23 cellular contexts compared by ENCODE assay signal in genomic region chr4:6235901-6236625, GRCh38. TPM values are rescaled to one million over a fixed set of nuclear protein-coding genes. Genes with fewer than 3 reads are reported as not detected.
DNase-seq lines count a peak whose midpoint lies in the region; ATAC-seq, FAIRE-seq and TF ChIP-seq lines count a peak whose summit lies in the region.
"Had no signal": no experiment of that assay in that cellular context is flagged by ENCODE, and none has a peak within 500 bp of the region (broad histone marks: within the 10 kb centered on the region; RNA-seq: fewer than 3 reads in every experiment).

No MANE protein-coding gene starts in this region.

- TF ChIP-seq CTCF in right lobe of liver (IDR thresholded peaks at IDR 0.05), result no peak
- TF ChIP-seq CTCF in HepG2 (CRISPR knock-in tag; IDR thresholded peaks at IDR 0.05), result no peak
- TF ChIP-seq CTCF in osteocyte (IDR thresholded peaks at IDR 0.05), result no peak
- no peak for TF ChIP-seq CTCF in glutamatergic neuron (IDR thresholded peaks at IDR 0.05; ENCODE audit: partially characterized antibody, unreplicated experiment)
- no peak for TF ChIP-seq CTCF in mesothelial cell of epicardium (IDR thresholded peaks at IDR 0.05; ENCODE audit: unreplicated experiment)

- TF ChIP-seq POLR2A in right lobe of liver (IDR thresholded peaks at IDR 0.05) (no peak), HepG2 (IDR thresholded peaks at IDR 0.05; ENCODE audit: insufficient read depth in 1 of 2, low read depth in 2 of 2, low read length in 2 of 2) (no peak)

- no peaks in the 10 kb centered on the region for H3K36me3 Mint-ChIP-seq in osteocyte (ENCODE audit: unreplicated experiment)
- H3K36me3 Mint-ChIP-seq in glutamatergic neuron (ENCODE audit: unreplicated experiment), result no peaks in the 10 kb centered on the region
- no peaks in the 10 kb centered on the region for H3K36me3 Mint-ChIP-seq in mesothelial cell of epicardium
- H3K36me3 Mint-ChIP-seq: CD4-positive, CD25-positive, alpha-beta regulatory T cell had no signal

- H3K36me3 ChIP-seq in right lobe of liver, result no peaks in the 10 kb centered on the region
- H3K36me3 ChIP-seq in HepG2 (replicated peaks in 1 of 2; ENCODE audit: control insufficient read depth in 1 of 2, insufficient read depth in 2 of 2, low read length in 2 of 2), result no peaks in the 10 kb centered on the region
- H3K36me3 ChIP-seq: SJSA1 had no signal

- H3K27ac Mint-ChIP-seq in osteocyte (ENCODE audit: unreplicated experiment) (no peak overlapping the region), glutamatergic neuron (ENCODE audit: unreplicated experiment) (no peak overlapping the region), mesothelial cell of epicardium (no peak overlapping the region)
- H3K27ac Mint-ChIP-seq: B cell; CD4-positive, CD25-positive, alpha-beta regulatory T cell; HFFc6 had no signal

- peak in 2 of 3 donors; percentile 4 to 8 for DNase-seq in right lobe of liver
- no peak for DNase-seq in HepG2 (ENCODE audit: low spot score)
- DNase-seq in osteocyte (ENCODE audit: extremely low spot score, unreplicated experiment), result peak; percentile 63
- DNase-seq in GF-D8 (lab: John Stamatoyannopoulos, UW), result no peak
- DNase-seq in glutamatergic neuron, result no peak
- DNase-seq in mesothelial cell of epicardium (ENCODE audit: low spot score in 2 of 2, unreplicated experiment in 2 of 2), result no peak
- DNase-seq: CD4-positive, CD25-positive, alpha-beta regulatory T cell; DMS79; H7; HFFc6; KBM-7; NCI-H1092; NCI-H1436; NCI-H187 treated with DMSO at 0.1 percent for 48 hours; NCI-H446; NCI-H526 had no signal

- no peak overlapping the region for H2AFZ ChIP-seq in HepG2 (ENCODE audit: low read length)

- in situ Hi-C loops in HepG2 (cut with HindIII; ENCODE audit: extremely low pct_ligation_motif_present, low pct_unique_long_range_greater_than_20kb), result loop anchor here (25.0 kb wide), 1 partner anchor 326 kb away; no protein-coding TSS in a partner anchor

- intact Hi-C loops in right lobe of liver (cut with DNase I), result no loop called here
- intact Hi-C loops in HepG2 (cut with micrococcal nuclease; ENCODE audit: unreplicated experiment), result no loop called here

- FAIRE-seq in HepG2 (lab: Jason Lieb, UNC) (no peak), endometrium (lab: Jason Lieb, UNC) (peak; percentile 96)
- FAIRE-seq: A549, RCC 7860 had no signal

- POLR2A ChIA-PET in HepG2 (lab: Yijun Ruan, JAX), result no interaction called here

- ATAC-seq in right lobe of liver (no peak), HepG2 (no peak)
- ATAC-seq: A549 had no signal

- TF ChIP-seq EP300 in HepG2 (IDR thresholded peaks at IDR 0.05; ENCODE audit: low read depth in 2 of 2, low read length in 2 of 2) (no peak), HepG2 (CRISPR knock-in tag; IDR thresholded peaks at IDR 0.05; ENCODE audit: borderline replicate concordance) (no peak)

- H3K4me3 ChIP-seq in right lobe of liver, result no peak overlapping the region
- no peak overlapping the region for H3K4me3 ChIP-seq in HepG2 (replicated peaks in 1 of 3; ENCODE audit: insufficient read depth in 1 of 3, low read depth in 2 of 3, low read length in 3 of 3)
- H3K4me3 ChIP-seq: A549, SJSA1 had no signal

- H3K4me1 ChIP-seq in right lobe of liver (no peaks in the 10 kb centered on the region), HepG2 (ENCODE audit: insufficient read depth, low read length) (no peaks in the 10 kb centered on the region)
- H3K4me1 ChIP-seq: A549, SJSA1 had no signal

- H3K27ac ChIP-seq in right lobe of liver (no peak overlapping the region), HepG2 (ENCODE audit: extremely low read length, insufficient read depth, low read length) (no peak overlapping the region)
- H3K27ac ChIP-seq: A549, HL-60, SJSA1 had no signal

- H3K9me3 Mint-ChIP-seq in osteocyte (ENCODE audit: unreplicated experiment) (no peaks in the 10 kb centered on the region), glutamatergic neuron (ENCODE audit: unreplicated experiment) (peaks cover 2% of the 10 kb centered on the region), mesothelial cell of epicardium (no peaks in the 10 kb centered on the region)
- H3K9me3 Mint-ChIP-seq: HFFc6 had no signal

- H4K20me1 ChIP-seq in HepG2 (ENCODE audit: insufficient read depth, low read length), result no peaks in the 10 kb centered on the region

- TF ChIP-seq RAD21 in HepG2 (CRISPR knock-in tag; IDR thresholded peaks at IDR 0.05), result no peak

- no peaks in the 10 kb centered on the region for H3K27me3 ChIP-seq in right lobe of liver
- H3K27me3 ChIP-seq in HepG2 (ENCODE audit: control insufficient read depth in 1 of 2, insufficient read depth in 2 of 2, low read length in 2 of 2), result peaks cover 6 to 35% of the 10 kb centered on the region in 2 experiments; a peak in 3 of 5 replicates
- H3K27me3 ChIP-seq: SJSA1 had no signal

- 58% methylated on average over 16 of the region's 17 CpGs for WGBS in right lobe of liver (ENCODE audit: insufficient coverage, low coverage, low lambda C conversion rate, missing lambda C conversion rate)
- WGBS in HepG2 (ENCODE audit: low lambda C conversion rate), result 42% methylated on average over 16 of the region's 17 CpGs

- H3K4me1 Mint-ChIP-seq in osteocyte (ENCODE audit: unreplicated experiment) (no peaks in the 10 kb centered on the region), glutamatergic neuron (ENCODE audit: low read depth, unreplicated experiment) (peaks cover 7% of the 10 kb centered on the region), mesothelial cell of epicardium (no peaks in the 10 kb centered on the region)
- H3K4me1 Mint-ChIP-seq: B cell; CD4-positive, CD25-positive, alpha-beta regulatory T cell had no signal

- H3K9me3 ChIP-seq in right lobe of liver, result no peaks in the 10 kb centered on the region
- no peaks in the 10 kb centered on the region for H3K9me3 ChIP-seq in HepG2 (ENCODE audit: low read length)
- H3K9me3 ChIP-seq: A549, SJSA1 had no signal

- H3K27me3 Mint-ChIP-seq in osteocyte (ENCODE audit: unreplicated experiment) (peaks cover 7% of the 10 kb centered on the region), glutamatergic neuron (ENCODE audit: unreplicated experiment) (no peaks in the 10 kb centered on the region), mesothelial cell of epicardium (ENCODE audit: low read depth) (peaks cover 31% of the 10 kb centered on the region)
- H3K27me3 Mint-ChIP-seq: B cell had no signal

- no peak overlapping the region for H3K9ac ChIP-seq in HepG2 (ENCODE audit: insufficient read depth, low read depth, low read length)

- H3K79me2 ChIP-seq in HepG2 (ENCODE audit: insufficient read depth, low read length), result no peaks in the 10 kb centered on the region

- H3K4me3 Mint-ChIP-seq in osteocyte (ENCODE audit: unreplicated experiment) (no peak overlapping the region), glutamatergic neuron (ENCODE audit: unreplicated experiment) (no peak overlapping the region), mesothelial cell of epicardium (no peak overlapping the region)
- H3K4me3 Mint-ChIP-seq: B cell; CD4-positive, CD25-positive, alpha-beta regulatory T cell; HFFc6 had no signal

- no peak overlapping the region for H3K4me2 ChIP-seq in HepG2 (ENCODE audit: low read depth, low read length)
- H3K4me2 ChIP-seq: A549 had no signal

- no TSS peak for BruUV-seq in HepG2 (replicated peaks; lab: Mats Ljungman, UMichigan)

- CTCF ChIA-PET in HepG2 (lab: Yijun Ruan, JAX; ENCODE audit: low intra/inter-chr PET ratio, low total read pairs), result no interaction called here

RNA-seq across cellular contexts. Expression of gene WFS1, which starts 33.6 kb away (rescaled TPM):
- total RNA-seq in right lobe of liver (10 to 100 TPM; 11.3 to 19.7 (median 15.9) TPM), HepG2 (2016; rRNA removed; fragmentation: Illumina TruSeq; extraction: Trizol) (19.8 and 39.1 TPM in 2 replicates), osteocyte (29.2 and 33.7 TPM in 2 replicates), glutamatergic neuron (ENCODE audit: unreplicated experiment) (30.4 TPM), mesothelial cell of epicardium (31.5 to 35.5 TPM (median 34.2 TPM) in 3 replicates)
- 3.7 and 4.2 TPM in 2 replicates for total RNA-seq in HepG2 (2016; cell fraction: cytosol; rRNA removed; fragmentation: Illumina TruSeq; extraction: Trizol; ENCODE audit: low read depth)
- total RNA-seq in HepG2 (2016; cell fraction: insoluble cytoplasmic fraction; rRNA removed; fragmentation: Illumina TruSeq; extraction: Trizol), result 18.3 and 41.8 TPM in 2 replicates
- total RNA-seq in HepG2 (2016; cell fraction: membrane; rRNA removed; fragmentation: Illumina TruSeq; extraction: Trizol), result 10.5 and 10.8 TPM in 2 replicates
- total RNA-seq in HepG2 (2016; cell fraction: nucleus; rRNA removed; fragmentation: Illumina TruSeq; extraction: Trizol), result 47.7 and 59.7 TPM in 2 replicates
- polyA plus RNA-seq in HepG2 (2011; rRNA removed), result 42.2 and 49.6 TPM in 2 replicates
- polyA plus RNA-seq in HepG2 (2011; cell fraction: cytosol; rRNA removed), result 23.5 and 32.3 TPM in 2 replicates
- polyA plus RNA-seq in HepG2 (2011; cell fraction: nucleus; rRNA removed), result 121 and 179 TPM in 2 replicates
- 24.0 and 38.1 TPM in 2 replicates for polyA plus RNA-seq in HepG2 (2012)
- polyA plus RNA-seq in HepG2 (2016; cell fraction: cytosol; fragmentation: Illumina TruSeq; extraction: Trizol; ENCODE audit: low read depth), result 3.2 and 3.4 TPM in 2 replicates
- 16.0 and 21.6 TPM in 2 replicates for polyA plus RNA-seq in HepG2 (2016; cell fraction: insoluble cytoplasmic fraction; fragmentation: Illumina TruSeq; extraction: Trizol; ENCODE audit: low read depth)
- 4.5 and 5.6 TPM in 2 replicates for polyA plus RNA-seq in HepG2 (2016; cell fraction: membrane; fragmentation: Illumina TruSeq; extraction: Trizol; ENCODE audit: low read depth)
- polyA plus RNA-seq in HepG2 (2016; cell fraction: nucleus; fragmentation: Illumina TruSeq; extraction: Trizol; ENCODE audit: insufficient read depth, low read depth), result 86.7 and 90.9 TPM in 2 replicates
- polyA minus RNA-seq in HepG2 (2011; rRNA and poly(A)+ RNA removed; ENCODE audit: low replicate concordance), result 10.6 and 128 TPM in 2 replicates
- 36.4 and 40.3 TPM in 2 replicates for polyA minus RNA-seq in HepG2 (2011; cell fraction: cytosol; rRNA and poly(A)+ RNA removed)
- 19.9 and 27.0 TPM in 2 replicates for polyA minus RNA-seq in HepG2 (2011; cell fraction: nucleus; rRNA and poly(A)+ RNA removed)

RNA-seq across cellular contexts. Expression of gene JAKMIP1, which starts 35.7 kb away (rescaled TPM):
- under 1 TPM in 1 of 6 experiments, not detected in 5; 0.12 TPM for total RNA-seq in right lobe of liver
- total RNA-seq in HepG2 (2016; rRNA removed; fragmentation: Illumina TruSeq; extraction: Trizol), result not detected in 2 replicates
- total RNA-seq in HepG2 (2016; cell fraction: cytosol; rRNA removed; fragmentation: Illumina TruSeq; extraction: Trizol; ENCODE audit: low read depth), result not detected in 2 replicates
- total RNA-seq in HepG2 (2016; cell fraction: insoluble cytoplasmic fraction; rRNA removed; fragmentation: Illumina TruSeq; extraction: Trizol), result not detected in 2 replicates
- not detected in 2 replicates for total RNA-seq in HepG2 (2016; cell fraction: membrane; rRNA removed; fragmentation: Illumina TruSeq; extraction: Trizol)
- total RNA-seq in HepG2 (2016; cell fraction: nucleus; rRNA removed; fragmentation: Illumina TruSeq; extraction: Trizol), result not detected in 2 replicates
- not detected in 2 replicates for polyA plus RNA-seq in HepG2 (2011; rRNA removed)
- polyA plus RNA-seq in HepG2 (2011; cell fraction: cytosol; rRNA removed), result not detected in 2 replicates
- not detected in 2 replicates for polyA plus RNA-seq in HepG2 (2011; cell fraction: nucleus; rRNA removed)
- not detected in 2 replicates for polyA plus RNA-seq in HepG2 (2012)
- not detected in 2 replicates for polyA plus RNA-seq in HepG2 (2016; cell fraction: cytosol; fragmentation: Illumina TruSeq; extraction: Trizol; ENCODE audit: low read depth)
- polyA plus RNA-seq in HepG2 (2016; cell fraction: insoluble cytoplasmic fraction; fragmentation: Illumina TruSeq; extraction: Trizol; ENCODE audit: low read depth), result not detected in 2 replicates
- polyA plus RNA-seq in HepG2 (2016; cell fraction: membrane; fragmentation: Illumina TruSeq; extraction: Trizol; ENCODE audit: low read depth), result not detected in 2 replicates
- polyA plus RNA-seq in HepG2 (2016; cell fraction: nucleus; fragmentation: Illumina TruSeq; extraction: Trizol; ENCODE audit: insufficient read depth, low read depth), result not detected in 2 replicates
- polyA minus RNA-seq in HepG2 (2011; rRNA and poly(A)+ RNA removed; ENCODE audit: low replicate concordance), result not detected in 2 replicates
- not detected in 2 replicates for polyA minus RNA-seq in HepG2 (2011; cell fraction: cytosol; rRNA and poly(A)+ RNA removed)
- not detected in 2 replicates for polyA minus RNA-seq in HepG2 (2011; cell fraction: nucleus; rRNA and poly(A)+ RNA removed)
- total RNA-seq in osteocyte, result not detected in 2 replicates
- total RNA-seq in glutamatergic neuron (ENCODE audit: unreplicated experiment), result 2.4 TPM
- total RNA-seq in mesothelial cell of epicardium, result not detected in 3 replicates
- total RNA-seq: HFFc6, HT-29, SJSA1 had no signal
- polyA plus RNA-seq: A549 had no signal

Comparison
In these comparisons a context has a peak if more than half of its experiments do, and no peak if none do; other contexts are left out.
1. DNase-seq: peak in right lobe of liver (2 of 3) and osteocyte (single experiment); none in HepG2 (single experiment), GF-D8 (single experiment), glutamatergic neuron (single experiment) and mesothelial cell of epicardium (0 of 2).